Comparison of ENCODE assay signal across 34 cellular contexts in the genomic region with DNA sequence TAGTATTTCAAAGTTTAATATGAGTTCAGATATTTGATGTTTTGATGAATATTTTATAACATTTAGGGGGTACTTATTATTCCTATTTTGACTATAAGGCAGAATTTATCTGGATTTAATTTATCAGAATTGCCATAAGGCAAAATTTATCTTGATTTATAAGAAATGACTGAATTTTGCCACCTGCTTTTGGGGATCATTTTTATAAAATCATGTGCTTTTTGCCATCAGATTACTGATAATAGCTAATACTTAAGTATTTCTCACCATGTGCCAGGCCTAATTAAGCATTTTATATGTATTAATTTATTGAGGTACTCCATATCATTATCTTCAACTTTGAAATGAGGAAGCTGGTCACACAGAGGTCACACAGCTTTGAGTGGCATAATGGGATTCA.
"Had no signal": no experiment of that assay in that cellular context is flagged by ENCODE, and none has a peak within 500 bp of the region (broad histone marks: within the 10 kb centered on the region; RNA-seq: fewer than 3 reads in every experiment).

No MANE protein-coding gene starts in this region.

- H3K36me3 ChIP-seq: MG63 had no signal

- H3K9ac ChIP-seq: KMS-11 had no signal

- H3K4me2 ChIP-seq: KMS-11 had no signal

- H3K9me3 ChIP-seq: MG63 had no signal

- H3K4me3 ChIP-seq: MG63 had no signal

- H3K27me3 ChIP-seq: MG63 had no signal

- H3K27ac ChIP-seq: KMS-11 had no signal

- DNase-seq: Karpas-422, Kasumi-1, MG63, MM.1S, MV-4-11, NCI-H1048, NCI-H1092, NCI-H1092 treated with DMSO at 0.1 percent for 48 hours, NCI-H1105, NCI-H1105 treated with DMSO at 0.1 percent for 48 hours, NCI-H1417, NCI-H1417 treated with DMSO at 0.1 percent for 48 hours, NCI-H1436, NCI-H1436 treated with DMSO at 0.1 percent for 48 hours, NCI-H146, NCI-H1694, NCI-H1694 treated with DMSO at 0.1 percent for 48 hours, NCI-H187, NCI-H187 treated with DMSO at 0.1 percent for 48 hours, NCI-H1930, NCI-H2029, NCI-H2029 treated with DMSO at 0.1 percent for 48 hours, NCI-H2081, NCI-H2081 treated with DMSO at 0.1 percent for 48 hours, NCI-H2107, NCI-H2171, NCI-H2171 treated with DMSO at 0.1 percent for 48 hours, NCI-H2227 treated with DMSO at 0.1 percent for 48 hours, NCI-H226, NCI-H345, NCI-H446, NCI-H446 treated with DMSO at 0.1 percent for 48 hours, NCI-H510A had no signal
